Comparison of ENCODE assay signal across 15 cellular contexts in genomic region chr3:41033956-41034519, GRCh38.
"Had no signal": no experiment of that assay in that cellular context is flagged by ENCODE, and none has a peak within 500 bp of the region (broad histone marks: within the 10 kb centered on the region; RNA-seq: fewer than 3 reads in every experiment).

No MANE protein-coding gene starts in this region.

- H3K4me3 ChIP-seq: esophagus squamous epithelium, lung had no signal

- H3K9me3 Mint-ChIP-seq: activated T-helper 1 cell treated with anti-CD3 and anti-CD28 coated beads, Interleukin-12 subunit alpha, Interleukin-12 subunit beta, Interleukin-2, Interleukin-4 antibody, amounts not matched to agents 30 ng/mL and 10 ng/mL and 1 ng/mL, durations not matched to agents 14 hours and 24 hours and 36 hours had no signal

- DNase-seq: activated CD4-positive, alpha-beta T cell treated with anti-CD3 and anti-CD28 coated beads for 36 hours; activated CD4-positive, alpha-beta T cell treated with anti-CD3 and anti-CD28 coated beads, Interleukin-2, amount 50 U/mL, for 48 hours; effector CD4-positive, alpha-beta T cell; esophagus squamous epithelium; kidney; midbrain; stimulated activated naive CD4-positive, alpha-beta T cell; WERI-Rb-1 had no signal

- H3K36me3 Mint-ChIP-seq: activated naive CD8-positive, alpha-beta T cell had no signal

- H3K27me3 ChIP-seq: esophagus squamous epithelium had no signal

- H3K4me3 Mint-ChIP-seq: activated CD4-positive, alpha-beta T cell treated with anti-CD3 and anti-CD28 coated beads for 36 hours; activated naive CD8-positive, alpha-beta T cell; activated T-helper 1 cell treated with anti-CD3 and anti-CD28 coated beads, Interleukin-12 subunit alpha, Interleukin-12 subunit beta, Interleukin-2, Interleukin-4 antibody, amounts not matched to agents 30 ng/mL and 10 ng/mL and 1 ng/mL, durations not matched to agents 14 hours and 24 hours and 36 hours; nephron had no signal

- H3K4me1 Mint-ChIP-seq: activated CD4-positive, alpha-beta T cell treated with anti-CD3 and anti-CD28 coated beads for 36 hours had no signal

- H3K27ac ChIP-seq: esophagus squamous epithelium, WERI-Rb-1 had no signal

- H3K4me1 ChIP-seq: esophagus squamous epithelium had no signal

- H3K36me3 ChIP-seq: esophagus squamous epithelium, WERI-Rb-1 had no signal

- FAIRE-seq: bronchial epithelial cell, endothelial cell of umbilical vein, kidney had no signal

- H3K27ac Mint-ChIP-seq: activated CD4-positive, alpha-beta T cell treated with anti-CD3 and anti-CD28 coated beads for 36 hours; activated naive CD8-positive, alpha-beta T cell; activated T-helper 1 cell treated with anti-CD3 and anti-CD28 coated beads, Interleukin-12 subunit alpha, Interleukin-12 subunit beta, Interleukin-2, Interleukin-4 antibody, amounts not matched to agents 30 ng/mL and 10 ng/mL and 1 ng/mL, durations not matched to agents 14 hours and 24 hours and 36 hours; nephron had no signal

- ATAC-seq: activated CD4-positive, alpha-beta T cell treated with anti-CD3 and anti-CD28 coated beads for 36 hours; left lobe of liver had no signal

- H3K9me3 ChIP-seq: esophagus squamous epithelium had no signal
